Comparison of ENCODE assay signal across 7 cellular contexts in genomic region chr6:155807243-155807642, GRCh38.
"Had no signal": no experiment of that assay in that cellular context is flagged by ENCODE, and none has a peak within 500 bp of the region (broad histone marks: within the 10 kb centered on the region; RNA-seq: fewer than 3 reads in every experiment).

No MANE protein-coding gene starts in this region.

- DNase-seq: GM23248, GOT3, H9, HCEC 1CT, KG1 had no signal

- H3K9ac ChIP-seq: GM23248 had no signal

- H3K4me3 ChIP-seq: GM23248 had no signal

- H3K27ac ChIP-seq: GM23248 had no signal

- H2AFZ ChIP-seq: GM23248 had no signal

- FAIRE-seq: H54, HTR-8/SVneo had no signal
